8 cellular contexts compared by ENCODE assay signal in the genomic region with DNA sequence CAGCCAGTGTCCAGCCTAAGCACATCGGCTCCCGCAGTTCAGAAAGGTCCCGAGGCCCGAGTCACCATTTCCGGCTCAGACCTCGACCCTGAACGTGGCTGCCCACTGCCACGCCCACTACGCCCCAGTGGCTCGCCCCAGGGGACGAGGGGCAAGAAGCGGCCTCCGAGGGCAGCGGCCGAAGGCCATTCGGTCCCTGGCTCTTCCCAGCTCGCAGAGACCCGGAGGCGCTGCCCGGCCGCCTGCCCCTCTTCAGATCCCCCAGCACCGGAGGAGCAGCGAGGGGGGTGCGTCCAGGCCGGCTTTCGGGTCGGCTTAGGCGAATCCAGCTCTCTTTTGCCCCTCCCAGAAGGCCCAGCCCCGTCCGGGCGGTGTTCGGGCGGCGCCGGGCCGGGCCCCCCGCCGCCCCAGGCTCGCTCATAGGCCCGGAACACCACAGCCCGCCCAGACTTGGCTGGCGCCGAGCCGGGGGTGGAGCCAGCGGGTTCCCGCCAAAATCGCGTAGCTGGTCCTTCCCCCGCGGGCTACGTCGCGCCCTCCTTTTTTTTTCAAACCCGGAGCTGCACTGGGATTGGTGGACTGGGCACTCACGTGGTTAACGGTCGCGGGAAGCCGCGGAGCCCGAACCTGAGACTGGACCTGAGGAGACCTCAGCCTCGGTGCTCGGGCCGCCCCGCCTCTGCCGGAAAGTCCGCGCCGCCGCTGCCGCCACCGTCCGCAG. TPM values are rescaled to one million over a fixed set of nuclear protein-coding genes. Genes with fewer than 3 reads are reported as not detected.
DNase-seq lines count a peak whose midpoint lies in the region; ATAC-seq lines count a peak whose summit lies in the region.

Gene WEE1 (plus strand): TSS at position 617 of the 721 bp plus-strand sequence. CDS start 264 bp downstream, outside the sequence.

- peaks cover 7% of the 10 kb centered on the region for H3K27me3 Mint-ChIP-seq in activated T-helper 1 cell treated with anti-CD3 and anti-CD28 coated beads, Interleukin-12 subunit alpha, Interleukin-12 subunit beta, Interleukin-2, Interleukin-4 antibody, amounts not matched to agents 30 ng/mL and 10 ng/mL and 1 ng/mL, durations not matched to agents 14 hours and 24 hours and 36 hours (ENCODE audit: insufficient read depth)
- no peaks in the 10 kb centered on the region for H3K27me3 Mint-ChIP-seq in naive B cell

- ATAC-seq in naive B cell (ENCODE audit: low read depth in 2 of 2): peak; percentile 86 to 87
- peak; percentile 96 for ATAC-seq in stimulated activated effector memory CD8-positive, alpha-beta T cell treated with anti-CD3 and anti-CD28 coated beads, Interleukin-12 subunit alpha, Interleukin-12 subunit beta, amount 100 ng/mL, for 72 hours

- intact Hi-C loops in activated T-helper 1 cell treated with anti-CD3 and anti-CD28 coated beads, Interleukin-12 subunit alpha, Interleukin-12 subunit beta, Interleukin-2, Interleukin-4 antibody, amounts not matched to agents 30 ng/mL and 10 ng/mL and 1 ng/mL, durations not matched to agents 14 hours and 24 hours and 36 hours (cut with micrococcal nuclease): loop anchor here (1.0 to 10.0 kb wide), 9 partner anchors 28 to 1232 kb away; partner anchors contain the start of genes DENND5A, EIF4G2, NRIP3 and RPL27A

- H3K4me3 Mint-ChIP-seq in activated T-helper 1 cell treated with anti-CD3 and anti-CD28 coated beads, Interleukin-12 subunit alpha, Interleukin-12 subunit beta, Interleukin-2, Interleukin-4 antibody, amounts not matched to agents 30 ng/mL and 10 ng/mL and 1 ng/mL, durations not matched to agents 14 hours and 24 hours and 36 hours: peak within 1 kb of the TSS; percentile 93
- peak within 1 kb of the TSS; percentile 93 to 97 (median 95) for H3K4me3 Mint-ChIP-seq in naive B cell
- peak within 1 kb of the TSS; percentile 89 for H3K4me3 Mint-ChIP-seq in stimulated activated effector memory CD8-positive, alpha-beta T cell treated with anti-CD3 and anti-CD28 coated beads, Interleukin-12 subunit alpha, Interleukin-12 subunit beta, amount 100 ng/mL, for 72 hours

- no peaks in the 10 kb centered on the region for H3K9me3 Mint-ChIP-seq in activated T-helper 1 cell treated with anti-CD3 and anti-CD28 coated beads, Interleukin-12 subunit alpha, Interleukin-12 subunit beta, Interleukin-2, Interleukin-4 antibody, amounts not matched to agents 30 ng/mL and 10 ng/mL and 1 ng/mL, durations not matched to agents 14 hours and 24 hours and 36 hours
- H3K9me3 Mint-ChIP-seq in naive B cell: no peaks in the 10 kb centered on the region
- H3K9me3 Mint-ChIP-seq in stimulated activated effector memory CD8-positive, alpha-beta T cell treated with anti-CD3 and anti-CD28 coated beads, Interleukin-12 subunit alpha, Interleukin-12 subunit beta, amount 100 ng/mL, for 72 hours: no peaks in the 10 kb centered on the region

- DNase-seq in EH (ENCODE audit: low read depth) (peak; percentile 99), GOT3 (lab: John Stamatoyannopoulos, UW) (peak; percentile 94), LHCN-M2 (ENCODE audit: low read depth) (peak; percentile 99), RPMI7951 (ENCODE audit: low read depth) (peak; percentile 97), fibroblast of gingiva (ENCODE audit: low read depth) (peak; percentile 99), naive B cell (peak; percentile 98)
- peak; percentile 99 for DNase-seq in activated T-helper 1 cell treated with anti-CD3 and anti-CD28 coated beads, Interleukin-12 subunit alpha, Interleukin-12 subunit beta, Interleukin-2, Interleukin-4 antibody, amounts not matched to agents 30 ng/mL and 10 ng/mL and 1 ng/mL, durations not matched to agents 14 hours and 24 hours and 36 hours (ENCODE audit: low spot score)
- DNase-seq in stimulated activated effector memory CD8-positive, alpha-beta T cell treated with anti-CD3 and anti-CD28 coated beads, Interleukin-12 subunit alpha, Interleukin-12 subunit beta, amount 100 ng/mL, for 72 hours (ENCODE audit: low spot score in 2 of 2): peak; percentile 97 to 99

- peaks cover 29% of the 10 kb centered on the region for H3K36me3 Mint-ChIP-seq in activated T-helper 1 cell treated with anti-CD3 and anti-CD28 coated beads, Interleukin-12 subunit alpha, Interleukin-12 subunit beta, Interleukin-2, Interleukin-4 antibody, amounts not matched to agents 30 ng/mL and 10 ng/mL and 1 ng/mL, durations not matched to agents 14 hours and 24 hours and 36 hours (ENCODE audit: low read depth)
- peaks cover 0 to 6% of the 10 kb centered on the region in 2 donors for H3K36me3 Mint-ChIP-seq in naive B cell
- H3K36me3 Mint-ChIP-seq in stimulated activated effector memory CD8-positive, alpha-beta T cell treated with anti-CD3 and anti-CD28 coated beads, Interleukin-12 subunit alpha, Interleukin-12 subunit beta, amount 100 ng/mL, for 72 hours: peaks cover 56% of the 10 kb centered on the region

- peak within 1 kb of the TSS; percentile 88 for H3K27ac Mint-ChIP-seq in activated T-helper 1 cell treated with anti-CD3 and anti-CD28 coated beads, Interleukin-12 subunit alpha, Interleukin-12 subunit beta, Interleukin-2, Interleukin-4 antibody, amounts not matched to agents 30 ng/mL and 10 ng/mL and 1 ng/mL, durations not matched to agents 14 hours and 24 hours and 36 hours
- peak within 1 kb of the TSS; percentile 64 to 97 (median 90) for H3K27ac Mint-ChIP-seq in naive B cell
- H3K27ac Mint-ChIP-seq in stimulated activated effector memory CD8-positive, alpha-beta T cell treated with anti-CD3 and anti-CD28 coated beads, Interleukin-12 subunit alpha, Interleukin-12 subunit beta, amount 100 ng/mL, for 72 hours: peak within 1 kb of the TSS; percentile 85

- H3K4me1 Mint-ChIP-seq in activated T-helper 1 cell treated with anti-CD3 and anti-CD28 coated beads, Interleukin-12 subunit alpha, Interleukin-12 subunit beta, Interleukin-2, Interleukin-4 antibody, amounts not matched to agents 30 ng/mL and 10 ng/mL and 1 ng/mL, durations not matched to agents 14 hours and 24 hours and 36 hours (ENCODE audit: low read depth): peaks cover 42% of the 10 kb centered on the region
- peaks cover 39 to 50% (median 46%) of the 10 kb centered on the region in 3 donors for H3K4me1 Mint-ChIP-seq in naive B cell
- peaks cover 23% of the 10 kb centered on the region for H3K4me1 Mint-ChIP-seq in stimulated activated effector memory CD8-positive, alpha-beta T cell treated with anti-CD3 and anti-CD28 coated beads, Interleukin-12 subunit alpha, Interleukin-12 subunit beta, amount 100 ng/mL, for 72 hours

RNA-seq across cellular contexts. Expression of gene WEE1, which starts in this region (rescaled TPM):
- total RNA-seq in LHCN-M2 (2014; rRNA removed): 69.2 and 87.8 TPM in 2 replicates
- 25.1 TPM for polyA plus RNA-seq in LHCN-M2 (2012)
- total RNA-seq in RPMI7951 (2014; rRNA removed; shearing (Covaris generic)): 52.3 and 74.6 TPM in 2 replicates
- 51.4 and 54.2 TPM in 2 replicates for total RNA-seq in activated T-helper 1 cell treated with anti-CD3 and anti-CD28 coated beads, Interleukin-12 subunit alpha, Interleukin-12 subunit beta, Interleukin-2, Interleukin-4 antibody, amounts not matched to agents 30 ng/mL and 10 ng/mL and 1 ng/mL, durations not matched to agents 14 hours and 24 hours and 36 hours
- polyA plus RNA-seq in naive B cell (ENCODE audit: low read depth in 6 of 6): 10 to 100 TPM in 5 of 6 donors, 1 to 10 TPM in 1; 9.6 to 20.6 (median 16.2) TPM

Comparison
In these comparisons a context has a peak if more than half of its experiments do, and no peak if none do; other contexts are left out.
1. Peak in every context shown above with its lines: DNase-seq and ATAC-seq.